In the genomic region with DNA sequence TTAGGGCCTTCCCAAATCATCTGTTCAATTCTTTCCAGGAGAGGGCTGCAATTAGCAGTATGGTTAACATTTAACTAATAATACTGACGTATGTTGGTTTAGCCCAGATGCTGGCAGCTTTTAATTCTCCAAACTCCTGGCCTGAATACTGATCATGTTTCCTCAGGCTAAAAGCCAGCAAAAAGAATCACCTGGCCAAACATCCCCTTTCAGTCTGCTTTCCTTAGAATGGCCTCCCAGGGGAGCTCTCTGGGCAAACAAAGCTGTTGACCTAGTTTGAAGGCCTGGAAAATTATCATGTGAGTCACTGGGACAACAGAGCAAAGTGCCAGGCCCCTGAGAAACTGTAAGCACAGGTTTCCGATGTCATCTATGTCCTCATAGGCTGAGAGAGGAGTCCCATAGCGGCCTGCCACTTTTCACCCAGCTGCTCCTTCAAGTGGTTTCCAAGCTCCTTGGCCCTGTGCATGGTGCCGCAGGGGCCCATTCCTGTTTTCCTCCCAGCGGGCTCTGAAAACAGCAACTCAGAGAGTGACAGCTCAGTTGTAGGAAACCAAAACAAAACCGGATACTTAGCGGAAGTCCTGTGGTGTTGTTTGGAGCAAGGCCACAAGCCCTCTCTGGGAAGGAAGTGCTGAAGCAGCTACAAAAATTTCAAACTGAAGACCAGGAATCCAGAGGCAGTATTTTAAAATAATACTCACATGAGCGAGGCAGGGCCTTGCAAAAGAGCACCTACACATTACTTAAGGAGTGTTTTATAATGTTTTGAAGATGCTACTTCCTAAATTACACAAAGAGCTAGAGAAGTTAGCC, we compare ENCODE assay signal across 8 cellular contexts. TPM values are rescaled to one million over a fixed set of nuclear protein-coding genes. Genes with fewer than 3 reads are reported as not detected.
DNase-seq lines count a peak whose midpoint lies in the region; ATAC-seq and TF ChIP-seq lines count a peak whose summit lies in the region.

No MANE protein-coding gene starts in this region.

- peak overlapping the region; percentile 18 for H2AFZ ChIP-seq in hepatocyte

- WGBS in hepatocyte (ENCODE audit: low lambda C conversion rate, missing lambda C conversion rate), result 21% methylated on average over 8 of the region's 8 CpGs

- DNase-seq in NCI-H187 treated with DMSO at 0.1 percent for 48 hours (lab: John Stamatoyannopoulos, UW), result peak; percentile 94
- peak; percentile 51 for DNase-seq in T-helper 22 cell (ENCODE audit: low read depth)
- peak; percentile 93 for DNase-seq in hepatocyte (ENCODE audit: low spot score)
- peak; percentile 86 for DNase-seq in pulmonary artery endothelial cell (ENCODE audit: low read depth, low spot score)

- H3K9me3 Mint-ChIP-seq in brain, result peaks cover 0 to 4% (median 0%) of the 10 kb centered on the region in 5 experiments

- H3K4me1 Mint-ChIP-seq in brain, result peaks cover 56% of the 10 kb centered on the region

- H3K36me3 Mint-ChIP-seq in brain, result no peaks in the 10 kb centered on the region

- no peaks in the 10 kb centered on the region for H3K9me3 ChIP-seq in hepatocyte (ENCODE audit: low read depth)

- no peaks in the 10 kb centered on the region for H3K27me3 ChIP-seq in hepatocyte

- H3K27me3 Mint-ChIP-seq in brain, result peaks cover 7% of the 10 kb centered on the region

- H3K9me2 ChIP-seq in hepatocyte (replicated peaks; ENCODE audit: insufficient read depth), result no peaks in the 10 kb centered on the region

- no peak overlapping the region for H3K4me3 ChIP-seq in hepatocyte

- no peaks in the 10 kb centered on the region for H4K20me1 ChIP-seq in hepatocyte (ENCODE audit: insufficient read depth, poor library complexity, severe bottlenecking)

- peak overlapping the region; percentile 12 to 69 (median 67) for H3K4me3 Mint-ChIP-seq in brain

- H3K4me1 ChIP-seq in hepatocyte (ENCODE audit: insufficient read depth), result peaks cover 25% of the 10 kb centered on the region

- H3K79me2 ChIP-seq in hepatocyte, result no peaks in the 10 kb centered on the region

- TF ChIP-seq CTCF in brain (conservative IDR thresholded peaks at IDR 0.05) (peak in 1 of 2 experiments; percentile 7), hepatocyte (IDR thresholded peaks at IDR 0.05; ENCODE audit: poor library complexity) (peak; percentile 19)

- no peaks in the 10 kb centered on the region for H3K36me3 ChIP-seq in hepatocyte (replicated peaks; ENCODE audit: insufficient read depth, low read depth)

- peak overlapping the region; percentile 50 for H3K4me2 ChIP-seq in hepatocyte

- ATAC-seq in GM21447 (IDR thresholded peaks at IDR 0.05; ENCODE audit: unreplicated experiment) (peak; percentile 58), GM19467 (IDR thresholded peaks at IDR 0.05; ENCODE audit: unreplicated experiment) (no peak), HG03196 (IDR thresholded peaks at IDR 0.05; ENCODE audit: unreplicated experiment) (no peak)

- H3K27ac Mint-ChIP-seq in brain, result peak overlapping the region; percentile 48 to 99 (median 93)

- peak overlapping the region; percentile 92 for H3K27ac ChIP-seq in hepatocyte

RNA-seq across cellular contexts. Expression of gene RAB11A, which starts 36.5 kb away (rescaled TPM):
- 329 TPM for polyA plus RNA-seq in brain (ENCODE audit: insufficient read depth, low read depth, low replicate concordance)
- total RNA-seq in hepatocyte, result 306 and 309 TPM in 2 replicates
- 247 and 248 TPM in 2 replicates for polyA plus RNA-seq in hepatocyte
- total RNA-seq in pulmonary artery endothelial cell, result 338 and 395 TPM in 2 replicates

RNA-seq across cellular contexts. Expression of gene DENND4A, which starts 40.7 kb away (rescaled TPM):
- polyA plus RNA-seq in brain (ENCODE audit: insufficient read depth, low read depth, low replicate concordance) (7.9 TPM), hepatocyte (3.2 and 3.9 TPM in 2 replicates)
- total RNA-seq in hepatocyte (19.7 and 20.7 TPM in 2 replicates), pulmonary artery endothelial cell (23.5 and 26.7 TPM in 2 replicates)
